In genomic region chr6:111484655-111484974, GRCh38 we compare ENCODE assay signal across 1 cellular context.
TF ChIP-seq lines count a peak whose summit lies in the region.

No MANE protein-coding gene starts in this region.

TF ChIP-seq in HCT116, 20 proteins besides CTCF, POLR2A, EP300 and RAD21 (continued from another document):
- TF ChIP-seq EZH2phosphoT487 (IDR thresholded peaks at IDR 0.05; ENCODE audit: borderline replicate concordance): no peak
